Comparison of ENCODE assay signal across 10 cellular contexts in genomic region chr1:37765937-37766664, GRCh38. TPM values are rescaled to one million over a fixed set of nuclear protein-coding genes. Genes with fewer than 3 reads are reported as not detected.
DNase-seq lines count a peak whose midpoint lies in the region; ATAC-seq lines count a peak whose summit lies in the region.
"Had no signal": no experiment of that assay in that cellular context is flagged by ENCODE, and none has a peak within 500 bp of the region (broad histone marks: within the 10 kb centered on the region; RNA-seq: fewer than 3 reads in every experiment).

No MANE protein-coding gene starts in this region.

- ATAC-seq in naive B cell (ENCODE audit: low read depth in 2 of 2) (peak; percentile 60 to 83), GM19397 (IDR thresholded peaks at IDR 0.05; ENCODE audit: unreplicated experiment) (no peak), GM18858 (IDR thresholded peaks at IDR 0.05; ENCODE audit: unreplicated experiment) (no peak), GM21526 (IDR thresholded peaks at IDR 0.05; ENCODE audit: low FRiP score, unreplicated experiment) (no peak)

- no peak overlapping the region for H3K27ac Mint-ChIP-seq in naive B cell

- H3K4me1 Mint-ChIP-seq in naive B cell = peaks cover 10 to 25% (median 15%) of the 10 kb centered on the region in 3 donors

- peaks cover 0 to 8% (median 4%) of the 10 kb centered on the region in 7 donors for H3K9me3 Mint-ChIP-seq in naive B cell

- DNase-seq in NCI-H146 (lab: John Stamatoyannopoulos, UW) = peak; percentile 17
- no peak for DNase-seq in NCI-H146 treated with DMSO at 0.1 percent for 48 hours (lab: John Stamatoyannopoulos, UW; ENCODE audit: unreplicated experiment)
- peak; percentile 15 for DNase-seq in NAMALWA (ENCODE audit: low spot score)
- peak; percentile 31 for DNase-seq in activated T-cell treated with anti-CD3 and anti-CD28 coated beads for 48 hours (ENCODE audit: low read depth)
- DNase-seq in naive B cell = no peak
- DNase-seq: Kasumi-1 had no signal

- H3K27me3 Mint-ChIP-seq in naive B cell = peaks cover 72 to 92% (median 91%) of the 10 kb centered on the region in 3 donors

- peaks cover 5 to 10% of the 10 kb centered on the region in 2 donors for H3K36me3 Mint-ChIP-seq in naive B cell

- peak overlapping the region in 6 of 8 donors; percentile 32 to 70 (median 52) for H3K4me3 Mint-ChIP-seq in naive B cell

RNA-seq across cellular contexts. Expression of gene EPHA10, which starts 1.2 kb away (rescaled TPM):
- polyA plus RNA-seq in naive B cell (ENCODE audit: low read depth in 6 of 6) = not detected
- polyA plus RNA-seq: AG04450 had no signal

RNA-seq across cellular contexts. Expression of gene MANEAL, which starts 27.5 kb away (rescaled TPM):
- 1 to 10 TPM; 1.4 to 4.7 (median 3.0) TPM for polyA plus RNA-seq in naive B cell (ENCODE audit: low read depth in 6 of 6)

RNA-seq across cellular contexts. Expression of gene C1orf122, which starts 41.5 kb away (rescaled TPM):
- polyA plus RNA-seq in naive B cell (ENCODE audit: low read depth in 6 of 6) = 10 to 100 TPM; 23.3 to 32.1 (median 26.7) TPM

RNA-seq across cellular contexts. Expression of gene YRDC, which starts 41.9 kb away (rescaled TPM):
- polyA plus RNA-seq in naive B cell (ENCODE audit: low read depth in 6 of 6) = 10 to 100 TPM; 21.3 to 52.0 (median 29.6) TPM

Comparison
In these comparisons a context has a peak if more than half of its experiments do, and no peak if none do; other contexts are left out.
1. DNase-seq: peak in NCI-H146 (single experiment), NAMALWA (single experiment) and activated T-cell treated with anti-CD3 and anti-CD28 coated beads for 48 hours (single experiment); none in NCI-H146 treated with DMSO at 0.1 percent for 48 hours (single experiment) and naive B cell (single experiment).
2. ATAC-seq: peak in naive B cell (2 of 2); none in GM19397 (single experiment), GM18858 (single experiment) and GM21526 (single experiment).